In the genomic region with DNA sequence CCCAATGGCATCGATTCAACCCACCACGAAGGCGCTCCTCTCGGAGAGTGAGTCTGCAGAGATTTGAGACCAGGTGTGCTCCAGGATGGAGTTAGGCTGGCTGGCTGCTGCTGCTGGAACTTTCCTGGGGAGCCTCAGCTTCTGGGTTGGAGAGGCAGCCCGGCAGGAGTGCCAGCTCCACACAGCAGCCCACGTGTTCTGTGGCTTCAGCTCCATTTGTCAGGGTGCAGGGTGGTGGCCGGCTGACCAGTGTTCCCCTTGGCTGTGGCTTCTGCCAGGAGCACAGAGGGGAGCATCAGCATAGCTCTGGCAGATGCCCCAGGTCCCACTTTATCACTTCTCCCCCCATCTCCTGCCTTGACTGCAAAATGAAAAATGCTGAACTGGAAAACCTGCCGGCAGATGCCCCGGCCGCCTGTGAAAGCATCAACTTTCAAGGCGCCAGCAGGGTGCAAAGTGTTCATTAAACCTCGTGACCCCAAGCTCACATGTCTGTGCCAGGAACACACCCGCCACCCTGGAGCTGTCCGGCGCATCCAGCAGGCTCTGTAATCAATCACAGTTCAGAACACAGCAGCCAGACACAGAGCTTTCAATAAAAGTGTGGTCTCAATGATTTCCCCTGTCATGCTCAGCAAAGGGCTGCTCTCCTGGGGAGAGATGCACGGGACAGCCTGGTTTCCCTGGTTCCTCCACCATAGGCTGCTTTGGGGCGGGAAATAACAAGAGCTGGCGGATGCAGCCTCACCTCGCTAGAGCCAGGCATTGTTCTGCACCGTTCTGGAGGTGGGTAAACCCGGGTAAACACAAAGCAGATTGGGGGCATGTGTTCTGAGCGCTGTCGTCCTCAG, we compare ENCODE assay signal across 11 cellular contexts. TPM values are rescaled to one million over a fixed set of nuclear protein-coding genes. Genes with fewer than 3 reads are reported as not detected.
DNase-seq lines count a peak whose midpoint lies in the region; ATAC-seq, FAIRE-seq and TF ChIP-seq lines count a peak whose summit lies in the region.
"Had no signal": no experiment of that assay in that cellular context is flagged by ENCODE, and none has a peak within 500 bp of the region (broad histone marks: within the 10 kb centered on the region; RNA-seq: fewer than 3 reads in every experiment).

No MANE protein-coding gene starts in this region.

- no peak for FAIRE-seq in pancreas (lab: Jason Lieb, UNC)
- FAIRE-seq: A204.1 had no signal

- H3K4me3 ChIP-seq in astrocyte of the cerebellum (ENCODE audit: low read depth, low read length) (no peak overlapping the region), pancreas (no peak overlapping the region), foreskin fibroblast (ENCODE audit: low read depth in 1 of 2, low read length in 2 of 2) (no peak overlapping the region)
- H3K4me3 ChIP-seq: upper lobe of left lung had no signal

- 17% methylated on average over 23 of the region's 23 CpGs for WGBS in pancreas, 2 donors

- no peak overlapping the region for H3K27ac ChIP-seq in pancreas
- H3K27ac ChIP-seq: upper lobe of left lung had no signal

- H3K36me3 ChIP-seq in pancreas: no peaks in the 10 kb centered on the region
- H3K36me3 ChIP-seq: upper lobe of left lung had no signal

- TF ChIP-seq CTCF in astrocyte of the cerebellum (IDR thresholded peaks at IDR 0.05; ENCODE audit: low read depth, low read length, missing control alignments) (no peak), pancreas (IDR thresholded peaks at IDR 0.05) (no peak), foreskin fibroblast (IDR thresholded peaks at IDR 0.05; ENCODE audit: low read depth, low read length) (no peak)

- DNase-seq in NCI-H2107 treated with DMSO at 0.1 percent for 48 hours (lab: John Stamatoyannopoulos, UW; ENCODE audit: unreplicated experiment) (peak; percentile 67), NCI-H2107 (lab: John Stamatoyannopoulos, UW) (no peak), NCI-H1694 treated with DMSO at 0.1 percent for 48 hours (lab: John Stamatoyannopoulos, UW) (peak; percentile 97), astrocyte of the cerebellum (ENCODE audit: low read depth) (peak; percentile 41), pancreas (peak in 1 of 6 donors; percentile 8), foreskin fibroblast (no peak)
- DNase-seq: activated CD4-positive, CD25-positive, alpha-beta regulatory T cell treated with anti-CD3 and anti-CD28 coated beads, Interleukin-2, amount 50 U/mL, for 72 hours had no signal

- in situ Hi-C loops in astrocyte of the cerebellum (cut with HindIII; ENCODE audit: low sequenced_read_pairs): loop anchor here (25.0 kb wide), 2 partner anchors 216 to 366 kb away; no protein-coding TSS in a partner anchor

- ATAC-seq in pancreas: peak in 3 of 4 donors; percentile 20 to 54 (median 36)
- ATAC-seq in GM19351 (IDR thresholded peaks at IDR 0.05; ENCODE audit: unreplicated experiment): no peak
- no peak for ATAC-seq in HG02623 (IDR thresholded peaks at IDR 0.05; ENCODE audit: unreplicated experiment)

- intact Hi-C loops in pancreas (cut with DNase I): no loop called here

- H3K27me3 ChIP-seq in pancreas: peaks cover 0 to 4% (median 0%) of the 10 kb centered on the region in 4 donors
- H3K27me3 ChIP-seq: upper lobe of left lung had no signal

- H3K9me3 ChIP-seq in pancreas: no peaks in the 10 kb centered on the region
- H3K9me3 ChIP-seq: upper lobe of left lung had no signal

- H3K4me1 ChIP-seq in pancreas: no peaks in the 10 kb centered on the region

RNA-seq across cellular contexts. Expression of gene TRIP13, which starts 53.2 kb away (rescaled TPM):
- 1 to 10 TPM in 1 of 6 donors, under 1 TPM in 4, not detected in 1; 0.31 to 1.2 (median 0.81) TPM for total RNA-seq in pancreas
- polyA plus RNA-seq in pancreas: under 1 TPM; 0.38 to 0.45 TPM

RNA-seq across cellular contexts. Expression of gene BRD9, which starts 53.3 kb away (rescaled TPM):
- total RNA-seq in pancreas: 10 to 100 TPM; 11.3 to 21.7 (median 16.8) TPM
- polyA plus RNA-seq in pancreas: 10 to 100 TPM; 29.1 to 38.5 TPM

Comparison
In these comparisons a context has a peak if more than half of its experiments do, and no peak if none do; other contexts are left out.
1. DNase-seq: peak in NCI-H2107 treated with DMSO at 0.1 percent for 48 hours (single experiment), NCI-H1694 treated with DMSO at 0.1 percent for 48 hours (single experiment) and astrocyte of the cerebellum (single experiment); none in NCI-H2107 (single experiment) and foreskin fibroblast (0 of 2).
2. ATAC-seq: peak in pancreas (3 of 4); none in GM19351 (single experiment) and HG02623 (single experiment).